1 cellular context compared by ENCODE assay signal in the genomic region with DNA sequence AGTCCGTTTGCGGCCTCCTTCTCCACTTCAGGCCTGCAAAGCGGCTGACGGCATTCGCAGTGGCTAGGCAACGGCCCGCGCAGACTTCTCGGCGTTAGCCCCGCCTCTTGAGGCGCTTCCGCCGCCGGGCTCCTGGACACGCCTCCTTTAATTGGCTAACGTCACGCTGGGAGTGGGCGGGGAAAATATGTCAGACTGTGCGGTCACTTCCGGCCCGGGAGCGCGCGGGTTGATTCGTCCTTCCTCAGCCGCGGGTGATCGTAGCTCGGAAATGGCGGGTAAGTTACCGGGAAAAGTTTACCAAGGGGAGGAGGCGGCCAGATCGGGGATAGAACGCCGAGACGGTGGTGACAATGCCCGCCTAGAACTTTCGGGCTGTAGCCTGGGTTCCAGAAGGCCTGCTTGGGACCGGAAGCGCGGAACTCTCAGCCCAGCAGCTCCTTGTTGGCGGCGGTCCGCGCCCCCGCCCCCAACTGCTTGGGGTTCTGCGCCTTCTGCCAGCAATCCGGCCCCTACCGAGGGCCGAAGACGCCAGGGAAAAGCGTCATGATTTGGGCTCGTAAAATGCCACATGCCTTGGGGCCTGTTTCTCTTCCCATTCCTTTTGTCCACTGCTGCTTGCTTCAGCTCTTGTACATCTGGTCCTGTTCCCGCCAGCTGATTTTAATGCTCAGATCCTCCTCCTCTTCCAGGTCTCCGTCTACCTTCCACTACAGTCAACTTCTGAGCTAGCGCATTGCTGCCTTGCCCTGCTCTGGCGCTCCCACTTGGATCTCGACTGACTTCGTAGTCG.
TF ChIP-seq lines count a peak whose summit lies in the region.

A gene with protein sequence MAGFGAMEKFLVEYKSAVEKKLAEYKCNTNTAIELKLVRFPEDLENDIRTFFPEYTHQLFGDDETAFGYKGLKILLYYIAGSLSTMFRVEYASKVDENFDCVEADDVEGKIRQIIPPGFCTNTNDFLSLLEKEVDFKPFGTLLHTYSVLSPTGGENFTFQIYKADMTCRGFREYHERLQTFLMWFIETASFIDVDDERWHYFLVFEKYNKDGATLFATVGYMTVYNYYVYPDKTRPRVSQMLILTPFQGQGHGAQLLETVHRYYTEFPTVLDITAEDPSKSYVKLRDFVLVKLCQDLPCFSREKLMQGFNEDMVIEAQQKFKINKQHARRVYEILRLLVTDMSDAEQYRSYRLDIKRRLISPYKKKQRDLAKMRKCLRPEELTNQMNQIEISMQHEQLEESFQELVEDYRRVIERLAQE (plus strand): TSS at position 232 of the 793 bp plus-strand sequence. CDS start 40 bp downstream, at position 272.

TF ChIP-seq in K562, 482 proteins besides CTCF, POLR2A, EP300 and RAD21 (continued from another document and continues in another):
- TF ChIP-seq, protein P1, sequence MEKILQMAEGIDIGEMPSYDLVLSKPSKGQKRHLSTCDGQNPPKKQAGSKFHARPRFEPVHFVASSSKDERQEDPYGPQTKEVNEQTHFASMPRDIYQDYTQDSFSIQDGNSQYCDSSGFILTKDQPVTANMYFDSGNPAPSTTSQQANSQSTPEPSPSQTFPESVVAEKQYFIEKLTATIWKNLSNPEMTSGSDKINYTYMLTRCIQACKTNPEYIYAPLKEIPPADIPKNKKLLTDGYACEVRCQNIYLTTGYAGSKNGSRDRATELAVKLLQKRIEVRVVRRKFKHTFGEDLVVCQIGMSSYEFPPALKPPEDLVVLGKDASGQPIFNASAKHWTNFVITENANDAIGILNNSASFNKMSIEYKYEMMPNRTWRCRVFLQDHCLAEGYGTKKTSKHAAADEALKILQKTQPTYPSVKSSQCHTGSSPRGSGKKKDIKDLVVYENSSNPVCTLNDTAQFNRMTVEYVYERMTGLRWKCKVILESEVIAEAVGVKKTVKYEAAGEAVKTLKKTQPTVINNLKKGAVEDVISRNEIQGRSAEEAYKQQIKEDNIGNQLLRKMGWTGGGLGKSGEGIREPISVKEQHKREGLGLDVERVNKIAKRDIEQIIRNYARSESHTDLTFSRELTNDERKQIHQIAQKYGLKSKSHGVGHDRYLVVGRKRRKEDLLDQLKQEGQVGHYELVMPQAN (IDR thresholded peaks at IDR 0.05; ENCODE audit: borderline replicate concordance): peak; percentile 95; the same call in 1 of the 2 replicates
- TF ChIP-seq, protein P2, sequence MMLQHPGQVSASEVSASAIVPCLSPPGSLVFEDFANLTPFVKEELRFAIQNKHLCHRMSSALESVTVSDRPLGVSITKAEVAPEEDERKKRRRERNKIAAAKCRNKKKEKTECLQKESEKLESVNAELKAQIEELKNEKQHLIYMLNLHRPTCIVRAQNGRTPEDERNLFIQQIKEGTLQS (IDR thresholded peaks at IDR 0.05): peak; percentile 66
- TF ChIP-seq, protein P2 (CRISPR knock-in tag; conservative IDR thresholded peaks at IDR 0.05): no peak; the same call in 1 of the 2 replicates
- TF ChIP-seq, protein P3, sequence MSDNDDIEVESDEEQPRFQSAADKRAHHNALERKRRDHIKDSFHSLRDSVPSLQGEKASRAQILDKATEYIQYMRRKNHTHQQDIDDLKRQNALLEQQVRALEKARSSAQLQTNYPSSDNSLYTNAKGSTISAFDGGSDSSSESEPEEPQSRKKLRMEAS (CRISPR knock-in tag; IDR thresholded peaks at IDR 0.05): peak; percentile 53; the same call in 1 of the 2 replicates
- TF ChIP-seq ZNF347 (CRISPR knock-in tag; IDR thresholded peaks at IDR 0.05; ENCODE audit: low read depth) (no peak), ZNF12 (CRISPR knock-in tag; IDR thresholded peaks at IDR 0.05) (peak; percentile 71; the same call in 1 of the 2 replicates), PTBP1 (IDR thresholded peaks at IDR 0.05; ENCODE audit: low read depth, low read length) (0 out of 2 replicates have a peak, but pooled peaks have one; percentile 14), CBFB (CRISPR knock-in tag; IDR thresholded peaks at IDR 0.05) (no peak), NCOA4 (IDR thresholded peaks at IDR 0.05; ENCODE audit: partially characterized antibody) (no peak), PML (IDR thresholded peaks at IDR 0.05; ENCODE audit: low read length) (peak; percentile 81), ZNF507 (tag; conservative IDR thresholded peaks at IDR 0.05) (no peak), ZNF766 (CRISPR knock-in tag; conservative IDR thresholded peaks at IDR 0.05) (peak; percentile 78), TGIF2 (CRISPR knock-in tag; IDR thresholded peaks at IDR 0.05) (peak; percentile 77; the same call in 1 of the 2 replicates), NONO (IDR thresholded peaks at IDR 0.05; ENCODE audit: low read depth in 2 of 2, low read length in 1 of 2) (peak in 1 of 2 experiments; percentile 86; a peak in 2 of 4 replicates), TARDBP (IDR thresholded peaks at IDR 0.05) (peak; percentile 94; the same call in 1 of the 2 replicates), GTF2A2 (tag; IDR thresholded peaks at IDR 0.05) (no peak), CCNT2 (IDR thresholded peaks at IDR 0.05; ENCODE audit: borderline replicate concordance, extremely low read depth, insufficient read length, low read depth, low read length) (peak; percentile 35), ZNF551 (CRISPR knock-in tag; IDR thresholded peaks at IDR 0.05) (no peak), HDAC1 (IDR thresholded peaks at IDR 0.05) (peak in 1 of 2 experiments; percentile 93; a peak in 2 of 4 replicates), CHD2 (IDR thresholded peaks at IDR 0.05; ENCODE audit: low read depth, low read length) (no peak), SPI1 (IDR thresholded peaks at IDR 0.05; ENCODE audit: borderline replicate concordance, low read depth, low read length) (peak; percentile 37; the same call in 1 of the 2 replicates), NFYB (IDR thresholded peaks at IDR 0.05; ENCODE audit: extremely low read depth, insufficient read length) (no peak), MAZ (CRISPR knock-in tag; conservative IDR thresholded peaks at IDR 0.05 in 1 of 2, IDR thresholded peaks at IDR 0.05 in 1 of 2) (peak; percentile 52 to 73; a peak in 3 of 4 replicates), BMI1 (IDR thresholded peaks at IDR 0.05; ENCODE audit: low read length) (peak; percentile 76; the same call in 1 of the 2 replicates), ETV5 (CRISPR knock-in tag; IDR thresholded peaks at IDR 0.05; ENCODE audit: low read depth) (peak; percentile 90), C11orf30 (IDR thresholded peaks at IDR 0.05; ENCODE audit: low read depth) (peak; percentile 90)
- TF ChIP-seq, protein P4, sequence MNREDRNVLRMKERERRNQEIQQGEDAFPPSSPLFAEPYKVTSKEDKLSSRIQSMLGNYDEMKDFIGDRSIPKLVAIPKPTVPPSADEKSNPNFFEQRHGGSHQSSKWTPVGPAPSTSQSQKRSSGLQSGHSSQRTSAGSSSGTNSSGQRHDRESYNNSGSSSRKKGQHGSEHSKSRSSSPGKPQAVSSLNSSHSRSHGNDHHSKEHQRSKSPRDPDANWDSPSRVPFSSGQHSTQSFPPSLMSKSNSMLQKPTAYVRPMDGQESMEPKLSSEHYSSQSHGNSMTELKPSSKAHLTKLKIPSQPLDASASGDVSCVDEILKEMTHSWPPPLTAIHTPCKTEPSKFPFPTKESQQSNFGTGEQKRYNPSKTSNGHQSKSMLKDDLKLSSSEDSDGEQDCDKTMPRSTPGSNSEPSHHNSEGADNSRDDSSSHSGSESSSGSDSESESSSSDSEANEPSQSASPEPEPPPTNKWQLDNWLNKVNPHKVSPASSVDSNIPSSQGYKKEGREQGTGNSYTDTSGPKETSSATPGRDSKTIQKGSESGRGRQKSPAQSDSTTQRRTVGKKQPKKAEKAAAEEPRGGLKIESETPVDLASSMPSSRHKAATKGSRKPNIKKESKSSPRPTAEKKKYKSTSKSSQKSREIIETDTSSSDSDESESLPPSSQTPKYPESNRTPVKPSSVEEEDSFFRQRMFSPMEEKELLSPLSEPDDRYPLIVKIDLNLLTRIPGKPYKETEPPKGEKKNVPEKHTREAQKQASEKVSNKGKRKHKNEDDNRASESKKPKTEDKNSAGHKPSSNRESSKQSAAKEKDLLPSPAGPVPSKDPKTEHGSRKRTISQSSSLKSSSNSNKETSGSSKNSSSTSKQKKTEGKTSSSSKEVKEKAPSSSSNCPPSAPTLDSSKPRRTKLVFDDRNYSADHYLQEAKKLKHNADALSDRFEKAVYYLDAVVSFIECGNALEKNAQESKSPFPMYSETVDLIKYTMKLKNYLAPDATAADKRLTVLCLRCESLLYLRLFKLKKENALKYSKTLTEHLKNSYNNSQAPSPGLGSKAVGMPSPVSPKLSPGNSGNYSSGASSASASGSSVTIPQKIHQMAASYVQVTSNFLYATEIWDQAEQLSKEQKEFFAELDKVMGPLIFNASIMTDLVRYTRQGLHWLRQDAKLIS (CRISPR knock-in tag; IDR thresholded peaks at IDR 0.05): peak; percentile 88; the same call in 1 of the 2 replicates
- TF ChIP-seq, protein P5, sequence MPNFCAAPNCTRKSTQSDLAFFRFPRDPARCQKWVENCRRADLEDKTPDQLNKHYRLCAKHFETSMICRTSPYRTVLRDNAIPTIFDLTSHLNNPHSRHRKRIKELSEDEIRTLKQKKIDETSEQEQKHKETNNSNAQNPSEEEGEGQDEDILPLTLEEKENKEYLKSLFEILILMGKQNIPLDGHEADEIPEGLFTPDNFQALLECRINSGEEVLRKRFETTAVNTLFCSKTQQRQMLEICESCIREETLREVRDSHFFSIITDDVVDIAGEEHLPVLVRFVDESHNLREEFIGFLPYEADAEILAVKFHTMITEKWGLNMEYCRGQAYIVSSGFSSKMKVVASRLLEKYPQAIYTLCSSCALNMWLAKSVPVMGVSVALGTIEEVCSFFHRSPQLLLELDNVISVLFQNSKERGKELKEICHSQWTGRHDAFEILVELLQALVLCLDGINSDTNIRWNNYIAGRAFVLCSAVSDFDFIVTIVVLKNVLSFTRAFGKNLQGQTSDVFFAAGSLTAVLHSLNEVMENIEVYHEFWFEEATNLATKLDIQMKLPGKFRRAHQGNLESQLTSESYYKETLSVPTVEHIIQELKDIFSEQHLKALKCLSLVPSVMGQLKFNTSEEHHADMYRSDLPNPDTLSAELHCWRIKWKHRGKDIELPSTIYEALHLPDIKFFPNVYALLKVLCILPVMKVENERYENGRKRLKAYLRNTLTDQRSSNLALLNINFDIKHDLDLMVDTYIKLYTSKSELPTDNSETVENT (CRISPR knock-in tag; IDR thresholded peaks at IDR 0.05): peak; percentile 11; the same call in 1 of the 2 replicates
- TF ChIP-seq, protein P6, sequence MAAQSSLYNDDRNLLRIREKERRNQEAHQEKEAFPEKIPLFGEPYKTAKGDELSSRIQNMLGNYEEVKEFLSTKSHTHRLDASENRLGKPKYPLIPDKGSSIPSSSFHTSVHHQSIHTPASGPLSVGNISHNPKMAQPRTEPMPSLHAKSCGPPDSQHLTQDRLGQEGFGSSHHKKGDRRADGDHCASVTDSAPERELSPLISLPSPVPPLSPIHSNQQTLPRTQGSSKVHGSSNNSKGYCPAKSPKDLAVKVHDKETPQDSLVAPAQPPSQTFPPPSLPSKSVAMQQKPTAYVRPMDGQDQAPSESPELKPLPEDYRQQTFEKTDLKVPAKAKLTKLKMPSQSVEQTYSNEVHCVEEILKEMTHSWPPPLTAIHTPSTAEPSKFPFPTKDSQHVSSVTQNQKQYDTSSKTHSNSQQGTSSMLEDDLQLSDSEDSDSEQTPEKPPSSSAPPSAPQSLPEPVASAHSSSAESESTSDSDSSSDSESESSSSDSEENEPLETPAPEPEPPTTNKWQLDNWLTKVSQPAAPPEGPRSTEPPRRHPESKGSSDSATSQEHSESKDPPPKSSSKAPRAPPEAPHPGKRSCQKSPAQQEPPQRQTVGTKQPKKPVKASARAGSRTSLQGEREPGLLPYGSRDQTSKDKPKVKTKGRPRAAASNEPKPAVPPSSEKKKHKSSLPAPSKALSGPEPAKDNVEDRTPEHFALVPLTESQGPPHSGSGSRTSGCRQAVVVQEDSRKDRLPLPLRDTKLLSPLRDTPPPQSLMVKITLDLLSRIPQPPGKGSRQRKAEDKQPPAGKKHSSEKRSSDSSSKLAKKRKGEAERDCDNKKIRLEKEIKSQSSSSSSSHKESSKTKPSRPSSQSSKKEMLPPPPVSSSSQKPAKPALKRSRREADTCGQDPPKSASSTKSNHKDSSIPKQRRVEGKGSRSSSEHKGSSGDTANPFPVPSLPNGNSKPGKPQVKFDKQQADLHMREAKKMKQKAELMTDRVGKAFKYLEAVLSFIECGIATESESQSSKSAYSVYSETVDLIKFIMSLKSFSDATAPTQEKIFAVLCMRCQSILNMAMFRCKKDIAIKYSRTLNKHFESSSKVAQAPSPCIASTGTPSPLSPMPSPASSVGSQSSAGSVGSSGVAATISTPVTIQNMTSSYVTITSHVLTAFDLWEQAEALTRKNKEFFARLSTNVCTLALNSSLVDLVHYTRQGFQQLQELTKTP (IDR thresholded peaks at IDR 0.05; ENCODE audit: low read depth in 1 of 2, partially characterized antibody in 2 of 2): peak; percentile 35 to 38
